ENCODE assay signal across 23 cellular contexts in genomic region chr14:69499436-69499835, GRCh38. TPM values are rescaled to one million over a fixed set of nuclear protein-coding genes. Genes with fewer than 3 reads are reported as not detected.
DNase-seq lines count a peak whose midpoint lies in the region; ATAC-seq, FAIRE-seq and TF ChIP-seq lines count a peak whose summit lies in the region.
"Had no signal": no experiment of that assay in that cellular context is flagged by ENCODE, and none has a peak within 500 bp of the region (broad histone marks: within the 10 kb centered on the region; RNA-seq: fewer than 3 reads in every experiment).

No MANE protein-coding gene starts in this region.

- H3K27me3 ChIP-seq in upper lobe of right lung (no peaks in the 10 kb centered on the region), Karpas-422 (ENCODE audit: low read length) (no peaks in the 10 kb centered on the region), gastroesophageal sphincter (peaks cover 10% of the 10 kb centered on the region)
- H3K27me3 ChIP-seq: BE2C; BLaER1 treated with 17β-estradiol and CSF1 and Interleukin-3, amounts not matched to agents 10 nM and 100 nM had no signal

- peak; percentile 31 for FAIRE-seq in HTR-8/SVneo (lab: Jason Lieb, UNC)
- FAIRE-seq: A549, GM18507, H54 had no signal

- POLR2A ChIA-PET in MCF 10A (lab: Yijun Ruan, JAX), result no interaction called here

- H3K36me3 Mint-ChIP-seq in glutamatergic neuron (ENCODE audit: unreplicated experiment), result no peaks in the 10 kb centered on the region
- no peaks in the 10 kb centered on the region for H3K36me3 Mint-ChIP-seq in MCF 10A (ENCODE audit: insufficient read depth, unreplicated experiment)
- H3K36me3 Mint-ChIP-seq: CD14-positive monocyte; CD8-positive, alpha-beta memory T cell had no signal

- H3K4me3 Mint-ChIP-seq in glutamatergic neuron (ENCODE audit: unreplicated experiment) (no peak overlapping the region), MCF 10A (ENCODE audit: unreplicated experiment) (no peak overlapping the region)
- H3K4me3 Mint-ChIP-seq: CD14-positive monocyte; CD4-positive, alpha-beta T cell; CD8-positive, alpha-beta memory T cell; GM23338 had no signal

- H3K4me1 ChIP-seq in upper lobe of right lung, result no peaks in the 10 kb centered on the region
- H3K4me1 ChIP-seq in Karpas-422 (ENCODE audit: low read length), result no peaks in the 10 kb centered on the region
- peaks cover 0 to 20% (median 8%) of the 10 kb centered on the region in 3 donors for H3K4me1 ChIP-seq in gastroesophageal sphincter
- H3K4me1 ChIP-seq: A549; BE2C; BLaER1 treated with 17β-estradiol and CSF1 and Interleukin-3, amounts not matched to agents 10 nM and 100 nM had no signal

- CTCF ChIA-PET in MCF 10A (lab: Yijun Ruan, JAX), result interaction anchor here (0.6 to 0.8 kb wide), 2 partner anchors 39 to 77 kb away, joined by 3 read pairs; no protein-coding TSS in a partner anchor

- H3K9me3 ChIP-seq in upper lobe of right lung (no peaks in the 10 kb centered on the region), Karpas-422 (ENCODE audit: low read length) (no peaks in the 10 kb centered on the region), gastroesophageal sphincter (no peaks in the 10 kb centered on the region)
- H3K9me3 ChIP-seq: A549; BE2C; BLaER1 treated with 17β-estradiol and CSF1 and Interleukin-3, amounts not matched to agents 10 nM and 100 nM had no signal

- H4K20me1 ChIP-seq in Karpas-422 (ENCODE audit: insufficient read depth, low read depth, low read length), result no peaks in the 10 kb centered on the region
- H4K20me1 ChIP-seq: BLaER1 treated with 17β-estradiol and CSF1 and Interleukin-3, amounts not matched to agents 10 nM and 100 nM had no signal

- TF ChIP-seq POLR2A in gastroesophageal sphincter (IDR thresholded peaks at IDR 0.05), result no peak

- no TSS peak for BruUV-seq in MCF 10A (replicated peaks; lab: Mats Ljungman, UMichigan)

- no peaks in the 10 kb centered on the region for H3K9me2 ChIP-seq in Karpas-422 (replicated peaks; ENCODE audit: insufficient read depth, low read length)

- intact Hi-C loops in upper lobe of right lung (cut with DNase I) (no loop called here), MCF 10A (cut with micrococcal nuclease) (no loop called here)

- no peak for TF ChIP-seq EP300 in gastroesophageal sphincter (IDR thresholded peaks at IDR 0.05)

- H3K4me1 Mint-ChIP-seq in glutamatergic neuron (ENCODE audit: low read depth, unreplicated experiment) (peaks cover 7% of the 10 kb centered on the region), MCF 10A (ENCODE audit: insufficient read depth, unreplicated experiment) (peaks cover 7% of the 10 kb centered on the region)
- H3K4me1 Mint-ChIP-seq: CD14-positive monocyte; CD8-positive, alpha-beta memory T cell had no signal

- ATAC-seq in upper lobe of right lung, result no peak
- ATAC-seq in gastroesophageal sphincter, result no peak
- ATAC-seq: A549, GM23338 had no signal

- H3K9me3 Mint-ChIP-seq in glutamatergic neuron (ENCODE audit: unreplicated experiment) (peaks cover 7% of the 10 kb centered on the region), MCF 10A (ENCODE audit: unreplicated experiment) (no peaks in the 10 kb centered on the region)
- H3K9me3 Mint-ChIP-seq: CD4-positive, alpha-beta T cell; CD8-positive, alpha-beta memory T cell; GM23338 had no signal

- H3K27ac Mint-ChIP-seq in glutamatergic neuron (ENCODE audit: unreplicated experiment) (peak overlapping the region; percentile 55), MCF 10A (ENCODE audit: low read depth, unreplicated experiment) (no peak overlapping the region)
- H3K27ac Mint-ChIP-seq: CD14-positive monocyte; CD4-positive, alpha-beta T cell; CD8-positive, alpha-beta memory T cell; GM23338 had no signal

- TF ChIP-seq CTCF in glutamatergic neuron (IDR thresholded peaks at IDR 0.05; ENCODE audit: partially characterized antibody, unreplicated experiment) (no peak), upper lobe of right lung (IDR thresholded peaks at IDR 0.05) (no peak), gastroesophageal sphincter (IDR thresholded peaks at IDR 0.05) (no peak), MCF 10A (IDR thresholded peaks at IDR 0.05; ENCODE audit: unreplicated experiment) (no peak)

- H3K4me3 ChIP-seq in upper lobe of right lung (no peak overlapping the region), Karpas-422 (ENCODE audit: low read length) (no peak overlapping the region), gastroesophageal sphincter (no peak overlapping the region)
- H3K4me3 ChIP-seq: A549; BLaER1 treated with 17β-estradiol and CSF1 and Interleukin-3, amounts not matched to agents 10 nM and 100 nM; GM23338 had no signal

- no peak overlapping the region for H3K4me2 ChIP-seq in Karpas-422 (ENCODE audit: low read depth, low read length, poor library complexity, severe bottlenecking)
- H3K4me2 ChIP-seq: A549; BLaER1 treated with 17β-estradiol and CSF1 and Interleukin-3, amounts not matched to agents 10 nM and 100 nM; GM23338 had no signal

- no peaks in the 10 kb centered on the region for H3K36me3 ChIP-seq in upper lobe of right lung
- no peaks in the 10 kb centered on the region for H3K36me3 ChIP-seq in Karpas-422 (ENCODE audit: insufficient read depth, low read length)
- no peaks in the 10 kb centered on the region for H3K36me3 ChIP-seq in gastroesophageal sphincter
- H3K36me3 ChIP-seq: BE2C; BLaER1 treated with 17β-estradiol and CSF1 and Interleukin-3, amounts not matched to agents 10 nM and 100 nM had no signal

- H3K27ac ChIP-seq in upper lobe of right lung (no peak overlapping the region), Karpas-422 (ENCODE audit: low read length) (no peak overlapping the region), gastroesophageal sphincter (no peak overlapping the region)
- H3K27ac ChIP-seq: A549; BLaER1 treated with 17β-estradiol and CSF1 and Interleukin-3, amounts not matched to agents 10 nM and 100 nM had no signal

- 87% methylated on average over 5 of the region's 5 CpGs; no CpG with 5 or more reads in 1 of the 2 donors for WGBS in gastroesophageal sphincter (ENCODE audit: low coverage in 1 of 2), 2 donors

- H3K79me2 ChIP-seq in Karpas-422 (ENCODE audit: low read length), result no peaks in the 10 kb centered on the region

- H3K27me3 Mint-ChIP-seq in glutamatergic neuron (ENCODE audit: unreplicated experiment) (peaks cover 10% of the 10 kb centered on the region), MCF 10A (ENCODE audit: insufficient read depth, unreplicated experiment) (peaks cover 32% of the 10 kb centered on the region)

- DNase-seq in D341Med (ENCODE audit: low spot score) (peak; percentile 17), HTR-8/SVneo (ENCODE audit: insufficient read length, low spot score) (no peak), glutamatergic neuron (no peak), upper lobe of right lung (peak; percentile 34), Karpas-422 (no peak), MCF 10A (ENCODE audit: unreplicated experiment) (no peak)
- DNase-seq: 8988T; ACHN; AML-193; BE2C; CD4-positive, alpha-beta T cell; CD8-positive, alpha-beta memory T cell; DMS53; DMS79 treated with DMSO at 0.1 percent for 48 hours; GF-D8; HCEC 1CT had no signal

- no peak overlapping the region for H2AFZ ChIP-seq in Karpas-422 (ENCODE audit: low read length)
- H2AFZ ChIP-seq: GM23338 had no signal

- H3K9ac ChIP-seq in Karpas-422 (ENCODE audit: low read length), result no peak overlapping the region
- H3K9ac ChIP-seq: BLaER1 treated with 17β-estradiol and CSF1 and Interleukin-3, amounts not matched to agents 10 nM and 100 nM had no signal

RNA-seq across cellular contexts. Expression of gene PLEKHD1, which starts 14.9 kb away (rescaled TPM):
- total RNA-seq in glutamatergic neuron (ENCODE audit: unreplicated experiment) (1.3 TPM), upper lobe of right lung (0.41 TPM), gastroesophageal sphincter (under 1 TPM in 2 of 4 donors, not detected in 2; 0.08 to 0.16 TPM), MCF 10A (2022) (0.05 TPM in 1 of 2 replicates, not detected in the other)
- 0.41 TPM in 1 of 2 replicates, not detected in the other for total RNA-seq in Karpas-422 (2014; rRNA removed; shearing (Covaris generic); ENCODE audit: low replicate concordance)

Comparison
In these comparisons a context has a peak if more than half of its experiments do, and no peak if none do; other contexts are left out.
1. DNase-seq: peak in D341Med (single experiment) and upper lobe of right lung (single experiment); none in HTR-8/SVneo (single experiment), glutamatergic neuron (single experiment), Karpas-422 (single experiment) and MCF 10A (single experiment).